23 cellular contexts compared by ENCODE assay signal in genomic region chr21:26865857-26866256, GRCh38. TPM values are rescaled to one million over a fixed set of nuclear protein-coding genes. Genes with fewer than 3 reads are reported as not detected.
"Had no signal": no experiment of that assay in that cellular context is flagged by ENCODE, and none has a peak within 500 bp of the region (broad histone marks: within the 10 kb centered on the region; RNA-seq: fewer than 3 reads in every experiment).

No MANE protein-coding gene starts in this region.

- H3K4me2 ChIP-seq: KMS-11, SK-N-SH had no signal

- DNase-seq: Kasumi-1, MM.1S, NCI-H1092 treated with DMSO at 0.1 percent for 48 hours, NCI-H1436, NCI-H187, NCI-H2029, NCI-H2081 treated with DMSO at 0.1 percent for 48 hours, NCI-H2171, NCI-H226, NCI-H446, NCI-H510A, NCI-H524 treated with DMSO at 0.1 percent for 48 hours, NCI-H69, NCI-H774, PC-3, SHP77, SK-N-SH had no signal

- H3K9me3 ChIP-seq: SK-N-SH had no signal

- H3K27ac ChIP-seq: HL-60, KMS-11, RWPE1 had no signal

- H3K4me3 ChIP-seq: K562 had no signal

- ATAC-seq: K562, Panc1, PC-3 had no signal

RNA-seq across cellular contexts. Expression of gene ADAMTS1, which starts 20.6 kb away (rescaled TPM):
- total RNA-seq: OCI-LY7 had no signal
